Comparison of ENCODE assay signal across 8 cellular contexts in genomic region chr2:118774458-118775133, GRCh38.
A peak's percentile ranks its signal among the peaks of the same experiment; 100 is the strongest.
DNase-seq lines count a peak whose midpoint lies in the region; ATAC-seq and TF ChIP-seq lines count a peak whose summit lies in the region.

No MANE protein-coding gene starts in this region.

- H3K27me3 ChIP-seq in BLaER1 treated with 17β-estradiol and CSF1 and Interleukin-3, amounts not matched to agents 10 nM and 100 nM: peaks cover 23 to 38% (median 30%) of the 10 kb centered on the region in 11 experiments

- no peaks in the 10 kb centered on the region for H3K9me3 Mint-ChIP-seq in HFFc6
- no peaks in the 10 kb centered on the region for H3K9me3 Mint-ChIP-seq in activated CD8-positive, alpha-beta T cell treated with anti-CD3 and anti-CD28 coated beads for 36 hours
- peaks cover 2% of the 10 kb centered on the region for H3K9me3 Mint-ChIP-seq in glutamatergic neuron (ENCODE audit: unreplicated experiment)
- peaks cover 6% of the 10 kb centered on the region for H3K9me3 Mint-ChIP-seq in osteocyte (ENCODE audit: unreplicated experiment)

- H3K27ac ChIP-seq in BLaER1 treated with 17β-estradiol and CSF1 and Interleukin-3, amounts not matched to agents 10 nM and 100 nM: no peak overlapping the region

- H3K4me1 Mint-ChIP-seq in HFFc6 (ENCODE audit: low read depth): no peaks in the 10 kb centered on the region
- peaks cover 4% of the 10 kb centered on the region for H3K4me1 Mint-ChIP-seq in activated CD8-positive, alpha-beta T cell treated with anti-CD3 and anti-CD28 coated beads for 36 hours (ENCODE audit: low read depth)
- H3K4me1 Mint-ChIP-seq in glutamatergic neuron (ENCODE audit: low read depth, unreplicated experiment): no peaks in the 10 kb centered on the region
- H3K4me1 Mint-ChIP-seq in osteocyte (ENCODE audit: unreplicated experiment): peaks cover 6% of the 10 kb centered on the region

- H3K4me3 ChIP-seq in BLaER1 treated with 17β-estradiol and CSF1 and Interleukin-3, amounts not matched to agents 10 nM and 100 nM: peak overlapping the region; percentile 41 to 67 (median 54); a peak in 19 of 20 replicates

- H4K20me1 ChIP-seq in BLaER1 treated with 17β-estradiol and CSF1 and Interleukin-3, amounts not matched to agents 10 nM and 100 nM: no peaks in the 10 kb centered on the region

- H3K27ac Mint-ChIP-seq in HFFc6 (no peak overlapping the region), glutamatergic neuron (ENCODE audit: unreplicated experiment) (no peak overlapping the region), osteocyte (ENCODE audit: unreplicated experiment) (no peak overlapping the region)
- no peak overlapping the region for H3K27ac Mint-ChIP-seq in activated CD8-positive, alpha-beta T cell treated with anti-CD3 and anti-CD28 coated beads for 36 hours

- H3K36me3 Mint-ChIP-seq in HFFc6 (ENCODE audit: low read depth): no peaks in the 10 kb centered on the region
- H3K36me3 Mint-ChIP-seq in activated CD8-positive, alpha-beta T cell treated with anti-CD3 and anti-CD28 coated beads for 36 hours (ENCODE audit: low read depth): no peaks in the 10 kb centered on the region
- H3K36me3 Mint-ChIP-seq in glutamatergic neuron (ENCODE audit: unreplicated experiment): no peaks in the 10 kb centered on the region
- no peaks in the 10 kb centered on the region for H3K36me3 Mint-ChIP-seq in osteocyte (ENCODE audit: unreplicated experiment)

- intact Hi-C loops in activated CD8-positive, alpha-beta T cell treated with anti-CD3 and anti-CD28 coated beads for 36 hours (cut with micrococcal nuclease): no loop called here

- H3K4me2 ChIP-seq in BLaER1 treated with 17β-estradiol and CSF1 and Interleukin-3, amounts not matched to agents 10 nM and 100 nM: peak overlapping the region; percentile 78 to 97 (median 94)

- H3K27me3 Mint-ChIP-seq in HFFc6 (ENCODE audit: insufficient read depth) (peaks cover 26% of the 10 kb centered on the region), glutamatergic neuron (ENCODE audit: unreplicated experiment) (peaks cover 2% of the 10 kb centered on the region), osteocyte (ENCODE audit: unreplicated experiment) (peaks cover 21% of the 10 kb centered on the region)
- H3K27me3 Mint-ChIP-seq in activated CD8-positive, alpha-beta T cell treated with anti-CD3 and anti-CD28 coated beads for 36 hours: peaks cover 45% of the 10 kb centered on the region

- POLR2A ChIA-PET in activated CD8-positive, alpha-beta T cell treated with anti-CD3 and anti-CD28 coated beads for 36 hours (lab: Charles Lee): no interaction called here

- H3K4me3 Mint-ChIP-seq in HFFc6 (peak overlapping the region; percentile 72), glutamatergic neuron (ENCODE audit: unreplicated experiment) (peak overlapping the region; percentile 84), osteocyte (ENCODE audit: unreplicated experiment) (peak overlapping the region; percentile 59)
- no peak overlapping the region for H3K4me3 Mint-ChIP-seq in activated CD8-positive, alpha-beta T cell treated with anti-CD3 and anti-CD28 coated beads for 36 hours

- peaks cover 0 to 3% (median 0%) of the 10 kb centered on the region in 11 experiments; a peak in 1 of 22 replicates for H3K9me3 ChIP-seq in BLaER1 treated with 17β-estradiol and CSF1 and Interleukin-3, amounts not matched to agents 10 nM and 100 nM (replicated peaks in 1 of 11)

- peak overlapping the region in 10 of 11 experiments; percentile 7 to 54 (median 30); a peak in 12 of 22 replicates for H3K9ac ChIP-seq in BLaER1 treated with 17β-estradiol and CSF1 and Interleukin-3, amounts not matched to agents 10 nM and 100 nM

- DNase-seq in HFFc6: no peak
- DNase-seq in activated CD8-positive, alpha-beta T cell treated with anti-CD3 and anti-CD28 coated beads for 36 hours: peak; percentile 59
- peak; percentile 86 for DNase-seq in glutamatergic neuron
- peak; percentile 62 for DNase-seq in osteocyte (ENCODE audit: extremely low spot score, unreplicated experiment)
- DNase-seq in DMS114 treated with DMSO at 0.1 percent for 48 hours (lab: John Stamatoyannopoulos, UW; ENCODE audit: unreplicated experiment): no peak

- peak; percentile 88 for ATAC-seq in activated CD8-positive, alpha-beta T cell treated with anti-CD3 and anti-CD28 coated beads for 36 hours
- ATAC-seq in GM19467 (IDR thresholded peaks at IDR 0.05; ENCODE audit: unreplicated experiment) (no peak), GM21737 (IDR thresholded peaks at IDR 0.05; ENCODE audit: unreplicated experiment) (no peak)

- CTCF ChIA-PET in activated CD8-positive, alpha-beta T cell treated with anti-CD3 and anti-CD28 coated beads for 36 hours (lab: Charles Lee): interaction anchor here (1.0 kb wide), 1 partner anchor 107 kb away, joined by 3 read pairs; no protein-coding TSS in a partner anchor

- peaks cover 0 to 12% (median 9%) of the 10 kb centered on the region in 10 experiments; a peak in 12 of 20 replicates for H3K4me1 ChIP-seq in BLaER1 treated with 17β-estradiol and CSF1 and Interleukin-3, amounts not matched to agents 10 nM and 100 nM

- no peaks in the 10 kb centered on the region for H3K36me3 ChIP-seq in BLaER1 treated with 17β-estradiol and CSF1 and Interleukin-3, amounts not matched to agents 10 nM and 100 nM

- TF ChIP-seq CTCF in HFFc6 (IDR thresholded peaks at IDR 0.05): no peak
- no peak for TF ChIP-seq CTCF in activated CD8-positive, alpha-beta T cell treated with anti-CD3 and anti-CD28 coated beads for 36 hours (IDR thresholded peaks at IDR 0.05)
- TF ChIP-seq CTCF in glutamatergic neuron (IDR thresholded peaks at IDR 0.05; ENCODE audit: partially characterized antibody, unreplicated experiment): no peak
- TF ChIP-seq CTCF in osteocyte (IDR thresholded peaks at IDR 0.05): no peak

Comparison
In these comparisons a context has a peak if more than half of its experiments do, and no peak if none do; other contexts are left out.
1. DNase-seq: peak in activated CD8-positive, alpha-beta T cell treated with anti-CD3 and anti-CD28 coated beads for 36 hours (single experiment), glutamatergic neuron (single experiment) and osteocyte (single experiment); none in HFFc6 (single experiment) and DMS114 treated with DMSO at 0.1 percent for 48 hours (single experiment).